In genomic region chr16:73129455-73129854, GRCh38 we compare ENCODE assay signal across 10 cellular contexts.
"Had no signal": no experiment of that assay in that cellular context is flagged by ENCODE, and none has a peak within 500 bp of the region (broad histone marks: within the 10 kb centered on the region; RNA-seq: fewer than 3 reads in every experiment).

No MANE protein-coding gene starts in this region.

- H3K4me2 ChIP-seq: KMS-11 had no signal

- FAIRE-seq: H54 had no signal

- DNase-seq: GM23248, GOT3, H9, HCEC 1CT, HFFc6, Karpas-422, KBM-7 had no signal

- H3K4me3 ChIP-seq: GM23248 had no signal

- H2AFZ ChIP-seq: GM23248 had no signal

- H3K9ac ChIP-seq: GM23248, KMS-11 had no signal

- H3K27ac ChIP-seq: GM23248, HL-60, KMS-11 had no signal
